Comparison of ENCODE assay signal across 28 cellular contexts in genomic region chr4:38089961-38090360, GRCh38.
DNase-seq lines count a peak whose midpoint lies in the region; ATAC-seq and TF ChIP-seq lines count a peak whose summit lies in the region.
"Had no signal": no experiment of that assay in that cellular context is flagged by ENCODE, and none has a peak within 500 bp of the region (broad histone marks: within the 10 kb centered on the region; RNA-seq: fewer than 3 reads in every experiment).

No MANE protein-coding gene starts in this region.

- H3K27ac Mint-ChIP-seq in activated CD4-positive, alpha-beta T cell treated with anti-CD3 and anti-CD28 coated beads for 36 hours = peak overlapping the region; percentile 89

- intact Hi-C loops in activated CD4-positive, alpha-beta T cell treated with anti-CD3 and anti-CD28 coated beads for 36 hours (cut with DNase I, micrococcal nuclease) = loop anchor here (1.0 kb wide), 2 partner anchors 42 to 71 kb away; no protein-coding TSS in a partner anchor
- intact Hi-C loops in right cardiac atrium (cut with DNase I) = loop anchor here in 1 of 4 donors (10.0 kb wide), 1 partner anchor 85 kb away; no protein-coding TSS in a partner anchor

- H3K27ac ChIP-seq in cardiac muscle cell (peak overlapping the region; percentile 59), right cardiac atrium (ENCODE audit: low read length) (no peak overlapping the region)
- H3K27ac ChIP-seq: 22Rv1, C4-2B had no signal

- CTCF ChIA-PET in activated CD4-positive, alpha-beta T cell treated with anti-CD3 and anti-CD28 coated beads for 36 hours (lab: Charles Lee) = interaction anchor here (1.0 to 2.8 kb wide), 10 partner anchors 11 to 87 kb away, joined by 3 to 10 read pairs (median 6); no protein-coding TSS in a partner anchor

- H3K9me3 ChIP-seq in cardiac muscle cell (ENCODE audit: low read depth) = no peaks in the 10 kb centered on the region
- H3K9me3 ChIP-seq in right cardiac atrium (ENCODE audit: control insufficient read depth, low read length) = no peaks in the 10 kb centered on the region
- H3K9me3 ChIP-seq: sigmoid colon had no signal

- no peaks in the 10 kb centered on the region for H3K36me3 ChIP-seq in cardiac muscle cell

- POLR2A ChIA-PET in activated CD4-positive, alpha-beta T cell treated with anti-CD3 and anti-CD28 coated beads for 36 hours (lab: Charles Lee) = interaction anchor here (0.6 to 2.1 kb wide), 5 partner anchors 11 to 71 kb away, joined by 3 to 16 read pairs (median 6); no protein-coding TSS in a partner anchor

- 81% methylated on average over 4 of the region's 4 CpGs for WGBS in right cardiac atrium

- no peaks in the 10 kb centered on the region for H3K27me3 ChIP-seq in cardiac muscle cell
- no peaks in the 10 kb centered on the region for H3K27me3 ChIP-seq in right cardiac atrium (ENCODE audit: control insufficient read depth, insufficient read depth)
- H3K27me3 ChIP-seq: sigmoid colon had no signal

- TF ChIP-seq CTCF in cardiac muscle cell (IDR thresholded peaks at IDR 0.05; ENCODE audit: low read depth, low read length) (no peak), fibroblast of villous mesenchyme (IDR thresholded peaks at IDR 0.05; ENCODE audit: insufficient read depth, low read depth, low read length) (no peak)

- no peaks in the 10 kb centered on the region for H3K27me3 Mint-ChIP-seq in activated CD4-positive, alpha-beta T cell treated with anti-CD3 and anti-CD28 coated beads for 36 hours
- H3K27me3 Mint-ChIP-seq: naive thymus-derived CD8-positive, alpha-beta T cell had no signal

- no peak overlapping the region for H3K4me3 Mint-ChIP-seq in activated CD4-positive, alpha-beta T cell treated with anti-CD3 and anti-CD28 coated beads for 36 hours
- H3K4me3 Mint-ChIP-seq: naive thymus-derived CD8-positive, alpha-beta T cell had no signal

- ATAC-seq in activated CD4-positive, alpha-beta T cell treated with anti-CD3 and anti-CD28 coated beads for 36 hours = no peak
- no peak for ATAC-seq in right cardiac atrium
- ATAC-seq: HepG2; naive thymus-derived CD8-positive, alpha-beta T cell had no signal

- peaks cover 18% of the 10 kb centered on the region for H3K36me3 Mint-ChIP-seq in activated CD4-positive, alpha-beta T cell treated with anti-CD3 and anti-CD28 coated beads for 36 hours (ENCODE audit: low read depth)

- H3K4me1 ChIP-seq in cardiac muscle cell (ENCODE audit: low read depth) (peaks cover 42% of the 10 kb centered on the region), right cardiac atrium (ENCODE audit: control insufficient read depth, insufficient read depth, low read length) (peaks cover 8% of the 10 kb centered on the region)

- H3K4me1 Mint-ChIP-seq in activated CD4-positive, alpha-beta T cell treated with anti-CD3 and anti-CD28 coated beads for 36 hours = peaks cover 34% of the 10 kb centered on the region

- no peak overlapping the region for H3K4me3 ChIP-seq in cardiac muscle cell
- H3K4me3 ChIP-seq in right cardiac atrium (ENCODE audit: low read length) = no peak overlapping the region
- H3K4me3 ChIP-seq in fibroblast of villous mesenchyme (ENCODE audit: low read depth, low read length) = no peak overlapping the region
- H3K4me3 ChIP-seq: sigmoid colon had no signal

- DNase-seq in activated CD4-positive, alpha-beta T cell treated with anti-CD3 and anti-CD28 coated beads for 36 hours = no peak
- no peak for DNase-seq in activated CD4-positive, alpha-beta T cell treated with anti-CD3 and anti-CD28 coated beads, Interleukin-2, amount 50 U/mL, for 1 hour
- no peak for DNase-seq in cardiac muscle cell (ENCODE audit: low read depth in 1 of 2, low spot score in 1 of 2)
- DNase-seq in right cardiac atrium = no peak
- peak; percentile 91 for DNase-seq in fibroblast of villous mesenchyme (ENCODE audit: low read depth)
- no peak for DNase-seq in SIG-M5 treated with dmso at 0.1 percent for 504 hours (lab: John Stamatoyannopoulos, UW; ENCODE audit: unreplicated experiment)
- DNase-seq in DMS79 (lab: John Stamatoyannopoulos, UW) = no peak
- no peak for DNase-seq in anterior cingulate cortex (lab: John Stamatoyannopoulos, UW)
- DNase-seq: activated CD4-positive, CD25-positive, alpha-beta regulatory T cell treated with anti-CD3 and anti-CD28 coated beads, Interleukin-2, amount 50 U/mL, for 72 hours; activated effector memory CD4-positive, alpha-beta T cell treated with Interleukin-2 at 50 U/mL for 16 hours; Calu3; DND-41; GF-D8; HCEC 1CT; Kasumi-1; MV-4-11; naive thymus-derived CD8-positive, alpha-beta T cell; NCI-H1436; NCI-H2081 treated with DMSO at 0.1 percent for 48 hours; NCI-H2227 treated with DMSO at 0.1 percent for 48 hours; NCI-H526; NK-92 treated with Interleukin-12 subunit alpha and Interleukin-12 subunit beta, amount 100 ng/mL, for 24 hours; sigmoid colon; stimulated activated CD4-positive, alpha-beta T cell treated with anti-CD3 and anti-CD28 coated beads, Interleukin-4, amount 100 ng/mL, for 1 hour; substantia nigra had no signal

- H3K9me3 Mint-ChIP-seq in activated CD4-positive, alpha-beta T cell treated with anti-CD3 and anti-CD28 coated beads for 36 hours (ENCODE audit: low read depth) = no peaks in the 10 kb centered on the region
- H3K9me3 Mint-ChIP-seq: naive thymus-derived CD8-positive, alpha-beta T cell had no signal
